In genomic region chr1:155322953-155323728, GRCh38 we compare ENCODE assay signal across 8 cellular contexts.
DNase-seq lines count a peak whose midpoint lies in the region; ATAC-seq lines count a peak whose summit lies in the region.

No MANE protein-coding gene starts in this region.

- DNase-seq in NCI-H2227 treated with DMSO at 0.1 percent for 48 hours (lab: John Stamatoyannopoulos, UW): peak; percentile 76
- DNase-seq in activated CD4-positive, CD25-positive, alpha-beta regulatory T cell treated with anti-CD3 and anti-CD28 coated beads, Interleukin-2, amount 50 U/mL, for 16 hours (ENCODE audit: low read depth, low spot score): peak; percentile 74
- DNase-seq in caudate nucleus (lab: John Stamatoyannopoulos, UW): peak in 56 of 61 donors; percentile 38 to 90 (median 71)
- DNase-seq in iris pigment epithelial cell (ENCODE audit: low read depth): peak; percentile 88
- peak; percentile 76 for DNase-seq in smooth muscle cell of the brain vasculature (ENCODE audit: low read depth, low spot score)

- ATAC-seq in GM18502 (IDR thresholded peaks at IDR 0.05; ENCODE audit: poor library complexity, unreplicated experiment) (peak; percentile 51), HG03108 (IDR thresholded peaks at IDR 0.05; ENCODE audit: unreplicated experiment) (peak; percentile 35), HG03469 (IDR thresholded peaks at IDR 0.05; ENCODE audit: unreplicated experiment) (no peak)

- peak overlapping the region; percentile 97 for H3K27ac ChIP-seq in caudate nucleus (ENCODE audit: low read depth, low read length)
